1 cellular context compared by ENCODE assay signal in the genomic region with DNA sequence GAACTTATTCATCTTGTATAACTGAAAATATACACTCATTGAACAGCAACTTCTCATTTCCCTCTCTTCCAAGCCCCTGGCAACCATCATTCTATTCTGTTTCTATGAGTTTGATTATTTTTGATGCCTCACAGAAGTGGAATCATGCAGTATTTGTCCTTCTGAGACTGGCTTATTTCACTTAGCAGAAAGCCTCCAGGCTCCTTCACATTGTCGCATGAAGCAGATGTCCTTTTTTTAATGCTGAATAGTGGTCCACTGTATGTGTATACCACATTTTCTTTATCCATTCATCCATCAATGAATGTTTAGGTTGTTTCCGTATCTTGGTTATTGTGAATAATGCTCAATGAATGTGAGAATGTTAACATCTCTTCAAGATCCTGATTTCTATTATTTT.
TF ChIP-seq lines count a peak whose summit lies in the region.

No MANE protein-coding gene starts in this region.

TF ChIP-seq in HCT116, 20 proteins besides CTCF, POLR2A, EP300 and RAD21 (continued from another document):
- no peak for TF ChIP-seq MAX (IDR thresholded peaks at IDR 0.05)
- TF ChIP-seq SRF (IDR thresholded peaks at IDR 0.05; ENCODE audit: low read depth) = no peak
- TF ChIP-seq YY1 (IDR thresholded peaks at IDR 0.05; ENCODE audit: extremely low read depth, insufficient replicate concordance, low read depth, low read length) = no peak
- TF ChIP-seq EGR1 (IDR thresholded peaks at IDR 0.05; ENCODE audit: low read depth) = no peak
- no peak for TF ChIP-seq ZNF274 (IDR thresholded peaks at IDR 0.05; ENCODE audit: low read depth, low read length)
- no peak for TF ChIP-seq TCF7L2 (IDR thresholded peaks at IDR 0.05; ENCODE audit: borderline replicate concordance, extremely low read depth, insufficient read depth, insufficient read length)
- no peak for TF ChIP-seq ELF1 (IDR thresholded peaks at IDR 0.05; ENCODE audit: borderline replicate concordance, low read depth)
- no peak for TF ChIP-seq JUND (IDR thresholded peaks at IDR 0.05)
- no peak for TF ChIP-seq ZBTB33 (IDR thresholded peaks at IDR 0.05; ENCODE audit: extremely low read depth, insufficient replicate concordance, low read length)
- TF ChIP-seq REST (IDR thresholded peaks at IDR 0.05; ENCODE audit: low read depth) = no peak
- no peak for TF ChIP-seq EZH2 (IDR thresholded peaks at IDR 0.05)
- TF ChIP-seq FOSL1 (IDR thresholded peaks at IDR 0.05; ENCODE audit: low read depth) = no peak
- TF ChIP-seq ZFX (IDR thresholded peaks at IDR 0.05) = no peak
